In the genomic region with DNA sequence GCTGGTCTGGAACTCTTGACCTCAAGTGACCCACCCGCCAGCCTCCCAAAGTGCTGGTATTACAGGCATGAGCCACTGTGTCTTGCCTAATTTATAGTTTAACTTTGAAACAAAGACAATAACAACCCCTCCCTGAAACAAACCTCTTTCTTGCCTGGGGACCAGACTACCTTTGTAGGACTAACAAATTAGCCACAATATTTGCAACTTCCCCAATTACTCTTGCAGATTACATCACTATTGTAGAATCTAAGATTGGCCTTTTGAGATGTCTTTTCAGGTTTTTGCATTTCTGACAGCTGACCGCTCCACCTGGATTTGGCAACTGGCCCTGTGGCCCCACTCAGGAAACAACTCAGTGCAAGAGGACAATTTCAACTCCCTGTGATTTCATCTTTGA, we compare ENCODE assay signal across 17 cellular contexts.
DNase-seq lines count a peak whose midpoint lies in the region; ATAC-seq, FAIRE-seq and TF ChIP-seq lines count a peak whose summit lies in the region.
"Had no signal": no experiment of that assay in that cellular context is flagged by ENCODE, and none has a peak within 500 bp of the region (broad histone marks: within the 10 kb centered on the region; RNA-seq: fewer than 3 reads in every experiment).

No MANE protein-coding gene starts in this region.

- peak overlapping the region; percentile 76 for H3K27ac Mint-ChIP-seq in Caco-2 (ENCODE audit: unreplicated experiment)
- H3K27ac Mint-ChIP-seq: CD8-positive, alpha-beta memory T cell had no signal

- ATAC-seq in GM19351 (IDR thresholded peaks at IDR 0.05; ENCODE audit: unreplicated experiment): peak; percentile 47

- BruUV-seq in Caco-2 (replicated peaks; lab: Mats Ljungman, UMichigan): no TSS peak

- FAIRE-seq in colon (lab: Jason Lieb, UNC): peak; percentile 47
- FAIRE-seq: D721Med, G401.6, GM18507 had no signal

- H3K9me3 ChIP-seq in Caco-2: no peaks in the 10 kb centered on the region
- no peaks in the 10 kb centered on the region for H3K9me3 ChIP-seq in effector memory CD4-positive, alpha-beta T cell (ENCODE audit: control insufficient read depth, low read length)
- H3K9me3 ChIP-seq: BE2C had no signal

- H3K36me3 Mint-ChIP-seq in Caco-2 (ENCODE audit: insufficient read depth, unreplicated experiment): peaks cover 15% of the 10 kb centered on the region
- H3K36me3 Mint-ChIP-seq: CD4-positive, CD25-positive, alpha-beta regulatory T cell; CD8-positive, alpha-beta memory T cell had no signal

- DNase-seq in Caco-2: no peak
- DNase-seq in NOMO-1 (lab: John Stamatoyannopoulos, UW; ENCODE audit: unreplicated experiment in 2 of 2): peak; percentile 3 to 43
- DNase-seq in effector memory CD4-positive, alpha-beta T cell: no peak
- DNase-seq in RKO (ENCODE audit: low spot score): no peak
- DNase-seq in AG20443 (ENCODE audit: low spot score): no peak
- DNase-seq: BE2C; C1 segment of cervical spinal cord; CD4-positive, CD25-positive, alpha-beta regulatory T cell; CD8-positive, alpha-beta memory T cell; COR-L47; GOT3; H7 had no signal

- H3K36me3 ChIP-seq in Caco-2 (ENCODE audit: control insufficient read depth, insufficient read depth, low read length): no peaks in the 10 kb centered on the region
- H3K36me3 ChIP-seq in effector memory CD4-positive, alpha-beta T cell (ENCODE audit: control insufficient read depth, insufficient read depth, low read length): no peaks in the 10 kb centered on the region
- H3K36me3 ChIP-seq: BE2C had no signal

- POLR2A ChIA-PET in Caco-2 (lab: Charles Lee): no interaction called here

- H3K27me3 Mint-ChIP-seq in Caco-2 (ENCODE audit: insufficient read depth, unreplicated experiment): no peaks in the 10 kb centered on the region

- intact Hi-C loops in Caco-2 (cut with micrococcal nuclease; ENCODE audit: unreplicated experiment): no loop called here

- H3K4me3 ChIP-seq in Caco-2 (ENCODE audit: low read depth, low read length): no peak overlapping the region
- H3K4me3 ChIP-seq in effector memory CD4-positive, alpha-beta T cell (ENCODE audit: insufficient read depth, low read depth, low read length, poor library complexity, severe bottlenecking): no peak overlapping the region

- no peaks in the 10 kb centered on the region for H3K27me3 ChIP-seq in Caco-2 (replicated peaks; ENCODE audit: control insufficient read depth, insufficient read depth, low read length)
- no peaks in the 10 kb centered on the region for H3K27me3 ChIP-seq in effector memory CD4-positive, alpha-beta T cell (replicated peaks; ENCODE audit: control insufficient read depth, insufficient read depth, low read length, poor library complexity, severe bottlenecking)
- H3K27me3 ChIP-seq: BE2C had no signal

- no peak for TF ChIP-seq CTCF in Caco-2 (IDR thresholded peaks at IDR 0.05; ENCODE audit: insufficient read depth in 1 of 2, low read depth in 1 of 2, low read length in 1 of 2, severe bottlenecking in 1 of 2, unreplicated experiment in 1 of 2)

- CTCF ChIA-PET in Caco-2 (lab: Charles Lee): no interaction called here

- peaks cover 10% of the 10 kb centered on the region for H3K9me3 Mint-ChIP-seq in Caco-2 (ENCODE audit: unreplicated experiment)
- H3K9me3 Mint-ChIP-seq: CD4-positive, CD25-positive, alpha-beta regulatory T cell; CD8-positive, alpha-beta memory T cell had no signal

- peaks cover 44% of the 10 kb centered on the region for H3K4me1 ChIP-seq in Caco-2
- H3K4me1 ChIP-seq in effector memory CD4-positive, alpha-beta T cell (ENCODE audit: control insufficient read depth, insufficient read depth, low read length, poor library complexity, severe bottlenecking): no peaks in the 10 kb centered on the region
- H3K4me1 ChIP-seq: BE2C had no signal

- no peak overlapping the region for H3K27ac ChIP-seq in effector memory CD4-positive, alpha-beta T cell (ENCODE audit: insufficient read depth, low read length, poor library complexity, severe bottlenecking)

- no peak overlapping the region for H3K4me3 Mint-ChIP-seq in Caco-2 (ENCODE audit: unreplicated experiment)
- H3K4me3 Mint-ChIP-seq: CD4-positive, CD25-positive, alpha-beta regulatory T cell; CD8-positive, alpha-beta memory T cell had no signal

- peaks cover 10% of the 10 kb centered on the region for H3K4me1 Mint-ChIP-seq in Caco-2 (ENCODE audit: low read depth, unreplicated experiment)
- H3K4me1 Mint-ChIP-seq: CD4-positive, CD25-positive, alpha-beta regulatory T cell; CD8-positive, alpha-beta memory T cell had no signal

Comparison
In these comparisons a context has a peak if more than half of its experiments do, and no peak if none do; other contexts are left out.
1. DNase-seq: peak in NOMO-1 (2 of 2); none in Caco-2 (0 of 2), effector memory CD4-positive, alpha-beta T cell (0 of 3), RKO (single experiment) and AG20443 (single experiment).